In the genomic region with DNA sequence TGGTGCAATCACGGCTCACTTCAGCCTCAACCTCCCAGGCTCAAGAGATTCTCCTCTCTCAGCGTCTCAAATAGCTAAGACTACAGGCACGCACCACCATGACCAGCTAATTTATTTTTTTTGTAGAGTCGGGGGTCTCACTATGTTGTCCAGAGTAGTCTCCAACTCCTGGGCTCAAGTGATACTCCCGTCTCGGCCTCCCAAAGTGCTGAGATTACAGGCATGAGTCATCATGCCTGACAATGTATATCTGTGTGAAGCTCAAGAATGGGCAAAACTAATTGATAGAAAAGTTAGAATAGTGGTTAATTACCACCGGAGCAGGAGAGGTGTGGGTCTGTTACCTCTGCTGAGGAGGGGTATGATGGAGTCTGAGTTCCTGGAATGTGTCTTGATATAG, we compare ENCODE assay signal across 1 cellular context.
TF ChIP-seq lines count a peak whose summit lies in the region.

No MANE protein-coding gene starts in this region.

TF ChIP-seq in K562, 482 proteins besides CTCF, POLR2A, EP300 and RAD21 (continues in another document):
- TF ChIP-seq ZNF253 (CRISPR knock-in tag; conservative IDR thresholded peaks at IDR 0.05) (no peak), MTF1 (CRISPR knock-in tag; IDR thresholded peaks at IDR 0.05; ENCODE audit: borderline replicate concordance) (no peak), ZFPM2 (CRISPR knock-in tag; IDR thresholded peaks at IDR 0.05) (no peak), POLR2AphosphoS5 (IDR thresholded peaks at IDR 0.05; ENCODE audit: control insufficient read depth, insufficient read depth, low read depth, low read length) (no peak), KAT8 (IDR thresholded peaks at IDR 0.05; ENCODE audit: low read depth) (no peak), LCOR (CRISPR knock-in tag; IDR thresholded peaks at IDR 0.05) (no peak), ZNF583 (CRISPR knock-in tag; IDR thresholded peaks at IDR 0.05) (no peak), HDAC8 (tag; IDR thresholded peaks at IDR 0.05) (no peak), FOS (IDR thresholded peaks at IDR 0.05; ENCODE audit: extremely low read depth, insufficient read length) (no peak), ZNF140 (CRISPR knock-in tag; IDR thresholded peaks at IDR 0.05) (no peak), NCOA2 (IDR thresholded peaks at IDR 0.05; ENCODE audit: partially characterized antibody in 2 of 2) (no peak), ZNF143 (CRISPR knock-in tag; IDR thresholded peaks at IDR 0.05) (no peak), RBFOX2 (IDR thresholded peaks at IDR 0.05; ENCODE audit: low read depth, low read length) (no peak), KDM1A (IDR thresholded peaks at IDR 0.05) (peak; percentile 55 to 70; a peak in 3 of 4 replicates), ZNF121 (CRISPR knock-in tag; conservative IDR thresholded peaks at IDR 0.05) (peak; percentile 85), JUND (IDR thresholded peaks at IDR 0.05; ENCODE audit: borderline replicate concordance, low read depth, low read length) (peak; percentile 72), JUND (tag; IDR thresholded peaks at IDR 0.05; ENCODE audit: borderline replicate concordance, low read depth, low read length) (peak; percentile 62; the same call in 1 of the 3 replicates), ATF3 (IDR thresholded peaks at IDR 0.05) (peak; percentile 84), ATF3 (CRISPR knock-in tag; conservative IDR thresholded peaks at IDR 0.05) (no peak), JUN (IDR thresholded peaks at IDR 0.05; ENCODE audit: borderline replicate concordance, low read depth, low read length) (no peak), JUN (CRISPR knock-in tag; IDR thresholded peaks at IDR 0.05; ENCODE audit: borderline replicate concordance) (no peak), KHSRP (IDR thresholded peaks at IDR 0.05) (no peak), DPF2 (IDR thresholded peaks at IDR 0.05) (0 out of 2 replicates have a peak, but pooled peaks have one; percentile 12), CC2D1A (IDR thresholded peaks at IDR 0.05) (no peak), NUFIP1 (IDR thresholded peaks at IDR 0.05; ENCODE audit: partially characterized antibody) (no peak), SREBF1 (IDR thresholded peaks at IDR 0.05; ENCODE audit: borderline replicate concordance, low read depth, low read length) (no peak), PRDM10 (IDR thresholded peaks at IDR 0.05; ENCODE audit: partially characterized antibody) (no peak), RBM14 (IDR thresholded peaks at IDR 0.05; ENCODE audit: borderline replicate concordance, insufficient read depth, low read depth, low read length) (no peak), POLR2G (IDR thresholded peaks at IDR 0.05; ENCODE audit: low read depth, low read length) (no peak), STAT6 (CRISPR knock-in tag; IDR thresholded peaks at IDR 0.05) (no peak), IFI16 (CRISPR knock-in tag; IDR thresholded peaks at IDR 0.05) (no peak), BHLHE40 (IDR thresholded peaks at IDR 0.05; ENCODE audit: low read length) (no peak), ZNF561 (CRISPR knock-in tag; conservative IDR thresholded peaks at IDR 0.05) (no peak), TRIM28 (IDR thresholded peaks at IDR 0.05) (no peak), L3MBTL2 (IDR thresholded peaks at IDR 0.05) (no peak), FIP1L1 (IDR thresholded peaks at IDR 0.05; ENCODE audit: low read depth, low read length, poor library complexity, severe bottlenecking) (no peak), FOSL1 (tag; conservative IDR thresholded peaks at IDR 0.05) (peak; percentile 59), ZNF77 (CRISPR knock-in tag; IDR thresholded peaks at IDR 0.05) (no peak), ZNF395 (CRISPR knock-in tag; IDR thresholded peaks at IDR 0.05) (no peak), TBL1XR1 (IDR thresholded peaks at IDR 0.05; ENCODE audit: low read length in 2 of 2) (no peak), MEF2D (tag; conservative IDR thresholded peaks at IDR 0.05; ENCODE audit: low read depth) (no peak), ZNF347 (CRISPR knock-in tag; IDR thresholded peaks at IDR 0.05; ENCODE audit: low read depth) (no peak), SMC3 (conservative IDR thresholded peaks at IDR 0.05; ENCODE audit: insufficient read depth, low read depth, low read length) (no peak), IRF2 (CRISPR knock-in tag; IDR thresholded peaks at IDR 0.05) (no peak), ATF2 (CRISPR knock-in tag; IDR thresholded peaks at IDR 0.05) (no peak), PURB (CRISPR knock-in tag; IDR thresholded peaks at IDR 0.05; ENCODE audit: low read depth) (no peak), TEAD1 (CRISPR knock-in tag; IDR thresholded peaks at IDR 0.05) (no peak), GTF2A2 (tag; IDR thresholded peaks at IDR 0.05) (no peak), GATA2 (CRISPR knock-in tag; IDR thresholded peaks at IDR 0.05) (no peak), SIRT6 (IDR thresholded peaks at IDR 0.05; ENCODE audit: low read depth, low read length) (no peak), ZNF76 (CRISPR knock-in tag; IDR thresholded peaks at IDR 0.05; ENCODE audit: borderline replicate concordance) (no peak), SREBF2 (CRISPR knock-in tag; IDR thresholded peaks at IDR 0.05) (no peak), ZNF217 (CRISPR knock-in tag; IDR thresholded peaks at IDR 0.05) (no peak), ZBTB34 (CRISPR knock-in tag; IDR thresholded peaks at IDR 0.05) (no peak), SMARCA4 (IDR thresholded peaks at IDR 0.05) (no peak), RCOR1 (IDR thresholded peaks at IDR 0.05; ENCODE audit: borderline replicate concordance in 1 of 2, low read depth in 2 of 2, low read length in 2 of 2) (0 out of 4 replicates have a peak, but pooled peaks of 1 of the 2 experiments have one; percentile 8)
- TF ChIP-seq, protein P1, sequence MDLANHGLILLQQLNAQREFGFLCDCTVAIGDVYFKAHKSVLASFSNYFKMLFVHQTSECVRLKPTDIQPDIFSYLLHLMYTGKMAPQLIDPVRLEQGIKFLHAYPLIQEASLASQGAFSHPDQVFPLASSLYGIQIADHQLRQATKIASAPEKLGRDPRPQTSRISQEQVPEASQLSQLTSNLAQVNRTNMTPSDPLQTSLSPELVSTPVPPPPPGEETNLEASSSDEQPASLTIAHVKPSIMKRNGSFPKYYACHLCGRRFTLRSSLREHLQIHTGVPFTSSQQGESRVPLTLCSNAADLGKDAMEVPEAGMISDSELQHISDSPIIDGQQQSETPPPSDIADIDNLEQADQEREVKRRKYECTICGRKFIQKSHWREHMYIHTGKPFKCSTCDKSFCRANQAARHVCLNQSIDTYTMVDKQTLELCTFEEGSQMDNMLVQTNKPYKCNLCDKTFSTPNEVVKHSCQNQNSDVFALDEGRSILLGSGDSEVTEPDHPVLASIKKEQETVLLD (IDR thresholded peaks at IDR 0.05): no peak
- TF ChIP-seq, protein P2, sequence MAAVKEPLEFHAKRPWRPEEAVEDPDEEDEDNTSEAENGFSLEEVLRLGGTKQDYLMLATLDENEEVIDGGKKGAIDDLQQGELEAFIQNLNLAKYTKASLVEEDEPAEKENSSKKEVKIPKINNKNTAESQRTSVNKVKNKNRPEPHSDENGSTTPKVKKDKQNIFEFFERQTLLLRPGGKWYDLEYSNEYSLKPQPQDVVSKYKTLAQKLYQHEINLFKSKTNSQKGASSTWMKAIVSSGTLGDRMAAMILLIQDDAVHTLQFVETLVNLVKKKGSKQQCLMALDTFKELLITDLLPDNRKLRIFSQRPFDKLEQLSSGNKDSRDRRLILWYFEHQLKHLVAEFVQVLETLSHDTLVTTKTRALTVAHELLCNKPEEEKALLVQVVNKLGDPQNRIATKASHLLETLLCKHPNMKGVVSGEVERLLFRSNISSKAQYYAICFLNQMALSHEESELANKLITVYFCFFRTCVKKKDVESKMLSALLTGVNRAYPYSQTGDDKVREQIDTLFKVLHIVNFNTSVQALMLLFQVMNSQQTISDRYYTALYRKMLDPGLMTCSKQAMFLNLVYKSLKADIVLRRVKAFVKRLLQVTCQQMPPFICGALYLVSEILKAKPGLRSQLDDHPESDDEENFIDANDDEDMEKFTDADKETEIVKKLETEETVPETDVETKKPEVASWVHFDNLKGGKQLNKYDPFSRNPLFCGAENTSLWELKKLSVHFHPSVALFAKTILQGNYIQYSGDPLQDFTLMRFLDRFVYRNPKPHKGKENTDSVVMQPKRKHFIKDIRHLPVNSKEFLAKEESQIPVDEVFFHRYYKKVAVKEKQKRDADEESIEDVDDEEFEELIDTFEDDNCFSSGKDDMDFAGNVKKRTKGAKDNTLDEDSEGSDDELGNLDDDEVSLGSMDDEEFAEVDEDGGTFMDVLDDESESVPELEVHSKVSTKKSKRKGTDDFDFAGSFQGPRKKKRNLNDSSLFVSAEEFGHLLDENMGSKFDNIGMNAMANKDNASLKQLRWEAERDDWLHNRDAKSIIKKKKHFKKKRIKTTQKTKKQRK (IDR thresholded peaks at IDR 0.05; ENCODE audit: borderline replicate concordance, low read depth, low read length): no peak
